In genomic region chr4:177453116-177453515, GRCh38 we compare ENCODE assay signal across 34 cellular contexts.
"Had no signal": no experiment of that assay in that cellular context is flagged by ENCODE, and none has a peak within 500 bp of the region (broad histone marks: within the 10 kb centered on the region; RNA-seq: fewer than 3 reads in every experiment).

No MANE protein-coding gene starts in this region.

- H3K36me3 ChIP-seq: MG63 had no signal

- H3K27me3 ChIP-seq: MG63 had no signal

- H3K4me3 ChIP-seq: MG63 had no signal

- DNase-seq: Karpas-422, Kasumi-1, MG63, MM.1S, MV-4-11, NCI-H1048, NCI-H1092, NCI-H1092 treated with DMSO at 0.1 percent for 48 hours, NCI-H1105, NCI-H1105 treated with DMSO at 0.1 percent for 48 hours, NCI-H1417, NCI-H1417 treated with DMSO at 0.1 percent for 48 hours, NCI-H1436, NCI-H1436 treated with DMSO at 0.1 percent for 48 hours, NCI-H146, NCI-H1694, NCI-H1694 treated with DMSO at 0.1 percent for 48 hours, NCI-H187, NCI-H187 treated with DMSO at 0.1 percent for 48 hours, NCI-H1930, NCI-H2029, NCI-H2029 treated with DMSO at 0.1 percent for 48 hours, NCI-H2081, NCI-H2081 treated with DMSO at 0.1 percent for 48 hours, NCI-H2107, NCI-H2171, NCI-H2171 treated with DMSO at 0.1 percent for 48 hours, NCI-H2227 treated with DMSO at 0.1 percent for 48 hours, NCI-H226, NCI-H345, NCI-H446, NCI-H446 treated with DMSO at 0.1 percent for 48 hours, NCI-H510A, NCI-H510A treated with DMSO at 0.1 percent for 48 hours had no signal

- H3K9me3 ChIP-seq: MG63 had no signal
